8 cellular contexts compared by ENCODE assay signal in genomic region chr9:114487607-114488300, GRCh38. TPM values are rescaled to one million over a fixed set of nuclear protein-coding genes. Genes with fewer than 3 reads are reported as not detected.
A peak's percentile ranks its signal among the peaks of the same experiment; 100 is the strongest.
DNase-seq lines count a peak whose midpoint lies in the region; ATAC-seq, FAIRE-seq and TF ChIP-seq lines count a peak whose summit lies in the region.

No MANE protein-coding gene starts in this region.

- DNase-seq in CD4-positive, CD25-positive, alpha-beta regulatory T cell, result peak; percentile 56 to 81 (median 69)
- DNase-seq in GM19240 (ENCODE audit: insufficient read length, low spot score) (peak; percentile 69), HT1080 (ENCODE audit: low read depth) (peak; percentile 63), PC-3 (peak; percentile 82), fibroblast of mammary gland (ENCODE audit: low read depth) (peak; percentile 69), neural progenitor cell (ENCODE audit: low spot score) (peak; percentile 82), urothelium cell line (ENCODE audit: low spot score) (peak; percentile 72)
- peak; percentile 50 for DNase-seq in activated T-cell treated with anti-CD3 and anti-CD28 coated beads, Interleukin-2, amount 50 U/mL, for 4 hours

- no peak overlapping the region for H3K27ac ChIP-seq in CD4-positive, CD25-positive, alpha-beta regulatory T cell (ENCODE audit: insufficient read depth, low read length, poor library complexity, severe bottlenecking)
- H3K27ac ChIP-seq in PC-3 (ENCODE audit: low read length), result no peak overlapping the region
- H3K27ac ChIP-seq in neural progenitor cell, result no peak overlapping the region

- no peaks in the 10 kb centered on the region for H3K9me3 Mint-ChIP-seq in CD4-positive, CD25-positive, alpha-beta regulatory T cell
- no peaks in the 10 kb centered on the region for H3K9me3 Mint-ChIP-seq in activated T-cell treated with anti-CD3 and anti-CD28 coated beads, Interleukin-2, amount 50 U/mL, for 4 hours
- no peaks in the 10 kb centered on the region for H3K9me3 Mint-ChIP-seq in neural progenitor cell

- no peaks in the 10 kb centered on the region for H3K36me3 ChIP-seq in CD4-positive, CD25-positive, alpha-beta regulatory T cell (ENCODE audit: control insufficient read depth, insufficient read depth, low read length)
- H3K36me3 ChIP-seq in PC-3 (ENCODE audit: low read depth, low read length), result no peaks in the 10 kb centered on the region; the same call in 1 of the 2 replicates
- no peaks in the 10 kb centered on the region for H3K36me3 ChIP-seq in neural progenitor cell

- peak overlapping the region in 1 of 4 donors; percentile 75 for H3K4me3 Mint-ChIP-seq in CD4-positive, CD25-positive, alpha-beta regulatory T cell
- H3K4me3 Mint-ChIP-seq in activated T-cell treated with anti-CD3 and anti-CD28 coated beads, Interleukin-2, amount 50 U/mL, for 4 hours, result no peak overlapping the region
- H3K4me3 Mint-ChIP-seq in neural progenitor cell, result no peak overlapping the region

- H3K4me1 Mint-ChIP-seq in CD4-positive, CD25-positive, alpha-beta regulatory T cell, result peaks cover 18 to 34% (median 26%) of the 10 kb centered on the region in 4 donors
- peaks cover 26% of the 10 kb centered on the region for H3K4me1 Mint-ChIP-seq in activated T-cell treated with anti-CD3 and anti-CD28 coated beads, Interleukin-2, amount 50 U/mL, for 4 hours (ENCODE audit: low read depth)
- peaks cover 22% of the 10 kb centered on the region for H3K4me1 Mint-ChIP-seq in neural progenitor cell

- H3K9me2 ChIP-seq in PC-3 (replicated peaks; ENCODE audit: low read length), result no peaks in the 10 kb centered on the region

- no peaks in the 10 kb centered on the region for H4K20me1 ChIP-seq in PC-3 (ENCODE audit: low read length)
- H4K20me1 ChIP-seq in neural progenitor cell (ENCODE audit: low read depth), result no peaks in the 10 kb centered on the region

- no peak overlapping the region for H3K9ac ChIP-seq in PC-3 (ENCODE audit: low read length)
- H3K9ac ChIP-seq in neural progenitor cell, result no peak overlapping the region

- CTCF ChIA-PET in PC-3 (lab: Charles Lee), result interaction anchor here (1.9 kb wide), 1 partner anchor 166 kb away, joined by 9 read pairs; no protein-coding TSS in a partner anchor

- intact Hi-C loops in PC-3 (cut with micrococcal nuclease), result loop anchor here (1.0 to 5.0 kb wide), 5 partner anchors 15 to 166 kb away; partner anchors contain the start of genes ATP6V1G1 and TMEM268

- no peaks in the 10 kb centered on the region for H3K36me3 Mint-ChIP-seq in CD4-positive, CD25-positive, alpha-beta regulatory T cell
- no peaks in the 10 kb centered on the region for H3K36me3 Mint-ChIP-seq in activated T-cell treated with anti-CD3 and anti-CD28 coated beads, Interleukin-2, amount 50 U/mL, for 4 hours (ENCODE audit: insufficient read depth)
- no peaks in the 10 kb centered on the region for H3K36me3 Mint-ChIP-seq in neural progenitor cell

- H3K4me3 ChIP-seq in CD4-positive, CD25-positive, alpha-beta regulatory T cell (ENCODE audit: low read depth, low read length), result no peak overlapping the region
- H3K4me3 ChIP-seq in PC-3 (ENCODE audit: low read length), result no peak overlapping the region
- no peak overlapping the region for H3K4me3 ChIP-seq in fibroblast of mammary gland (ENCODE audit: control insufficient read depth, low read depth, low read length)
- H3K4me3 ChIP-seq in neural progenitor cell, result no peak overlapping the region

- no peak overlapping the region for H2AFZ ChIP-seq in PC-3 (ENCODE audit: low read length)
- H2AFZ ChIP-seq in neural progenitor cell (replicated peaks), result no peak overlapping the region

- H3K79me2 ChIP-seq in PC-3 (ENCODE audit: low read length) (no peaks in the 10 kb centered on the region), neural progenitor cell (ENCODE audit: low read depth) (no peaks in the 10 kb centered on the region)

- TF ChIP-seq CTCF in PC-3 (conservative IDR thresholded peaks at IDR 0.05; ENCODE audit: low read depth, low read length), result peak; percentile 84
- peak; percentile 92 for TF ChIP-seq CTCF in fibroblast of mammary gland (conservative IDR thresholded peaks at IDR 0.05; ENCODE audit: control insufficient read depth, insufficient read depth, low read depth, low read length)
- peak; percentile 78 for TF ChIP-seq CTCF in neural progenitor cell (IDR thresholded peaks at IDR 0.05)

- H3F3A ChIP-seq in PC-3 (ENCODE audit: low read length, unreplicated experiment) (no peaks in the 10 kb centered on the region), neural progenitor cell (ENCODE audit: low read depth) (no peaks in the 10 kb centered on the region)

- no peaks in the 10 kb centered on the region for H3K27me3 ChIP-seq in CD4-positive, CD25-positive, alpha-beta regulatory T cell (ENCODE audit: control insufficient read depth, insufficient read depth, low read length)
- H3K27me3 ChIP-seq in PC-3 (ENCODE audit: low read length), result no peaks in the 10 kb centered on the region
- no peaks in the 10 kb centered on the region for H3K27me3 ChIP-seq in neural progenitor cell

- BruUV-seq in PC-3 (replicated peaks; lab: Mats Ljungman, UMichigan), result no TSS peak

- POLR2A ChIA-PET in PC-3 (lab: Charles Lee; ENCODE audit: unreplicated experiment), result no interaction called here

- ATAC-seq in CD4-positive, CD25-positive, alpha-beta regulatory T cell (ENCODE audit: low read depth in 2 of 2), result peak; percentile 52
- peak; percentile 90 for ATAC-seq in PC-3
- ATAC-seq in activated T-cell treated with anti-CD3 and anti-CD28 coated beads, Interleukin-2, amount 50 U/mL, for 4 hours, result peak; percentile 53 to 59

- no peaks in the 10 kb centered on the region for H3K27me3 Mint-ChIP-seq in CD4-positive, CD25-positive, alpha-beta regulatory T cell
- H3K27me3 Mint-ChIP-seq in activated T-cell treated with anti-CD3 and anti-CD28 coated beads, Interleukin-2, amount 50 U/mL, for 4 hours (ENCODE audit: low read depth), result no peaks in the 10 kb centered on the region
- no peaks in the 10 kb centered on the region for H3K27me3 Mint-ChIP-seq in neural progenitor cell (ENCODE audit: insufficient read depth, low read depth)

- no peaks in the 10 kb centered on the region for H3K9me3 ChIP-seq in CD4-positive, CD25-positive, alpha-beta regulatory T cell (ENCODE audit: control insufficient read depth in 2 of 2, low read length in 2 of 2)
- H3K9me3 ChIP-seq in PC-3 (ENCODE audit: low read length) (no peaks in the 10 kb centered on the region), neural progenitor cell (ENCODE audit: low read depth) (no peaks in the 10 kb centered on the region)

- FAIRE-seq in urothelium cell line (lab: Jason Lieb, UNC), result no peak

- H3K4me2 ChIP-seq in PC-3 (ENCODE audit: low read length) (no peak overlapping the region), neural progenitor cell (no peak overlapping the region)

- H3K27ac Mint-ChIP-seq in CD4-positive, CD25-positive, alpha-beta regulatory T cell, result peak overlapping the region in 1 of 3 donors; percentile 11
- no peak overlapping the region for H3K27ac Mint-ChIP-seq in neural progenitor cell

- peaks cover 17% of the 10 kb centered on the region for H3K4me1 ChIP-seq in CD4-positive, CD25-positive, alpha-beta regulatory T cell (ENCODE audit: control insufficient read depth, insufficient read depth, low read length, poor library complexity, severe bottlenecking)
- H3K4me1 ChIP-seq in PC-3 (ENCODE audit: insufficient read depth, low read length), result peaks cover 9% of the 10 kb centered on the region
- H3K4me1 ChIP-seq in neural progenitor cell, result peaks cover 7% of the 10 kb centered on the region

RNA-seq across cellular contexts. Expression of gene WHRN, which starts 17.5 kb away (rescaled TPM):
- 24.2 TPM for total RNA-seq in CD4-positive, CD25-positive, alpha-beta regulatory T cell
- polyA plus RNA-seq in CD4-positive, CD25-positive, alpha-beta regulatory T cell, result 1 to 10 TPM in 3 of 4 donors, under 1 TPM in 1; 1.00 to 1.5 (median 1.4) TPM
- total RNA-seq in HT1080 (2014; rRNA removed; shearing (Covaris generic)), result 2.0 and 3.1 TPM in 2 replicates
- polyA plus RNA-seq in HT1080 (2015; cell fraction: cytosol; rRNA removed), result 2.9 and 3.7 TPM in 2 replicates
- polyA plus RNA-seq in HT1080 (2015; cell fraction: nucleus; rRNA removed), result 6.2 and 9.2 TPM in 2 replicates
- 10.5 and 15.3 TPM in 2 replicates for total RNA-seq in PC-3 (2014; rRNA removed)
- 1 to 10 TPM; 2.0 to 5.8 (median 2.2) TPM for total RNA-seq in activated T-cell treated with anti-CD3 and anti-CD28 coated beads, Interleukin-2, amount 50 U/mL, for 4 hours
- 1.1 and 6.6 TPM in 2 replicates for total RNA-seq in neural progenitor cell (ENCODE audit: low replicate concordance)
